8 cellular contexts compared by ENCODE assay signal in genomic region chr17:38871247-38871991, GRCh38. TPM values are rescaled to one million over a fixed set of nuclear protein-coding genes. Genes with fewer than 3 reads are reported as not detected.
A peak's percentile ranks its signal among the peaks of the same experiment; 100 is the strongest.
DNase-seq lines count a peak whose midpoint lies in the region; ATAC-seq and TF ChIP-seq lines count a peak whose summit lies in the region.

No MANE protein-coding gene starts in this region.

- no peaks in the 10 kb centered on the region for H3K9me3 ChIP-seq in SK-N-MC (ENCODE audit: low read depth, low read length)
- no peaks in the 10 kb centered on the region for H3K9me3 ChIP-seq in right cardiac atrium (ENCODE audit: control insufficient read depth, low read length)
- no peaks in the 10 kb centered on the region for H3K9me3 ChIP-seq in sigmoid colon

- H3K27me3 ChIP-seq in right cardiac atrium (ENCODE audit: control insufficient read depth, insufficient read depth) (no peaks in the 10 kb centered on the region), sigmoid colon (no peaks in the 10 kb centered on the region)

- H3K4me3 ChIP-seq in SK-N-MC (peak overlapping the region; percentile 100), right cardiac atrium (ENCODE audit: low read length) (peak overlapping the region; percentile 83), sigmoid colon (peak overlapping the region; percentile 71 to 95 (median 91))

- H3K9ac ChIP-seq in SK-N-MC (ENCODE audit: insufficient read length), result peak overlapping the region; percentile 79

- H3K27ac Mint-ChIP-seq in activated naive CD8-positive, alpha-beta T cell treated with anti-CD3 and anti-CD28 coated beads, Interleukin-2, amount 10 ng/mL, durations not matched to agents 7 days and 5 days, result peak overlapping the region; percentile 91

- H3K4me3 Mint-ChIP-seq in activated naive CD8-positive, alpha-beta T cell treated with anti-CD3 and anti-CD28 coated beads, Interleukin-2, amount 10 ng/mL, durations not matched to agents 7 days and 5 days, result peak overlapping the region; percentile 97

- H3K36me3 Mint-ChIP-seq in activated naive CD8-positive, alpha-beta T cell treated with anti-CD3 and anti-CD28 coated beads, Interleukin-2, amount 10 ng/mL, durations not matched to agents 7 days and 5 days, result peaks cover 23% of the 10 kb centered on the region

- ATAC-seq in activated naive CD8-positive, alpha-beta T cell treated with anti-CD3 and anti-CD28 coated beads, Interleukin-2, amount 10 ng/mL, durations not matched to agents 7 days and 5 days (ENCODE audit: low read depth), result peak; percentile 21
- peak in 1 of 2 donors; percentile 28 for ATAC-seq in right cardiac atrium

- intact Hi-C loops in right cardiac atrium (cut with DNase I) (loop anchor here in 1 of 4 donors (10.0 kb wide), 1 partner anchor 103 kb away; no protein-coding TSS in a partner anchor), sigmoid colon (cut with DNase I) (loop anchor here (5.0 kb wide), 2 partner anchors 51 to 96 kb away; partner anchors contain the start of gene FBXO47)

- no peaks in the 10 kb centered on the region for H3K27me3 Mint-ChIP-seq in activated naive CD8-positive, alpha-beta T cell treated with anti-CD3 and anti-CD28 coated beads, Interleukin-2, amount 10 ng/mL, durations not matched to agents 7 days and 5 days

- H3K4me1 Mint-ChIP-seq in activated naive CD8-positive, alpha-beta T cell treated with anti-CD3 and anti-CD28 coated beads, Interleukin-2, amount 10 ng/mL, durations not matched to agents 7 days and 5 days, result peaks cover 63% of the 10 kb centered on the region

- H3K27ac ChIP-seq in SK-N-MC (peak overlapping the region; percentile 8), right cardiac atrium (ENCODE audit: low read length) (peak overlapping the region; percentile 53), sigmoid colon (peak overlapping the region; percentile 95 to 99 (median 97))

- H3K9me3 Mint-ChIP-seq in activated naive CD8-positive, alpha-beta T cell treated with anti-CD3 and anti-CD28 coated beads, Interleukin-2, amount 10 ng/mL, durations not matched to agents 7 days and 5 days, result no peaks in the 10 kb centered on the region

- TF ChIP-seq CTCF in sigmoid colon (IDR thresholded peaks at IDR 0.05), result no peak

- H3K36me3 ChIP-seq in SK-N-MC (ENCODE audit: insufficient read depth, low read length), result no peaks in the 10 kb centered on the region
- no peaks in the 10 kb centered on the region for H3K36me3 ChIP-seq in sigmoid colon

- TF ChIP-seq EP300 in sigmoid colon (IDR thresholded peaks at IDR 0.05), result no peak

- H3K4me1 ChIP-seq in right cardiac atrium (ENCODE audit: control insufficient read depth, insufficient read depth, low read length) (peaks cover 31% of the 10 kb centered on the region), sigmoid colon (peaks cover 0 to 74% (median 55%) of the 10 kb centered on the region in 4 donors)

- TF ChIP-seq POLR2A in sigmoid colon (IDR thresholded peaks at IDR 0.05), result no peak

- DNase-seq in A172 (ENCODE audit: low spot score) (peak; percentile 91), H4 (ENCODE audit: low spot score) (peak; percentile 82), SK-N-MC (ENCODE audit: low read depth, low spot score) (no peak), right cardiac atrium (peak; percentile 64 to 83 (median 67)), sigmoid colon (peak; percentile 82), SK-N-DZ (ENCODE audit: low spot score) (no peak), NCI-H2081 (lab: John Stamatoyannopoulos, UW) (no peak)
- peak; percentile 69 for DNase-seq in activated naive CD8-positive, alpha-beta T cell treated with anti-CD3 and anti-CD28 coated beads, Interleukin-2, amount 10 ng/mL, durations not matched to agents 7 days and 5 days

- 19% methylated on average over 11 of the region's 11 CpGs for WGBS in right cardiac atrium
- 6 to 20% methylated on average over 11 of the region's 11 CpGs for WGBS in sigmoid colon, 2 donors

- POLR2A ChIA-PET in activated naive CD8-positive, alpha-beta T cell treated with anti-CD3 and anti-CD28 coated beads, Interleukin-2, amount 10 ng/mL, durations not matched to agents 7 days and 5 days (lab: Charles Lee), result interaction anchor here (0.5 to 7.2 kb wide), 18 partner anchors 9 to 282 kb away, joined by 3 to 147 read pairs (median 9); partner anchors contain the start of genes CWC25, FBXO47, LASP1NB and RPL23

RNA-seq across cellular contexts. Expression of gene LASP1, which starts 1.6 kb away (rescaled TPM):
- total RNA-seq in A172 (2014; rRNA removed; shearing (Covaris generic)), result 248 and 270 TPM in 2 replicates
- 99.0 and 133 TPM in 2 replicates for total RNA-seq in H4 (2014; rRNA removed; shearing (Covaris generic))
- 100 to 1,000 TPM; 227 to 236 TPM for total RNA-seq in activated naive CD8-positive, alpha-beta T cell treated with anti-CD3 and anti-CD28 coated beads, Interleukin-2, amount 10 ng/mL, durations not matched to agents 7 days and 5 days
- total RNA-seq in right cardiac atrium, result 10 to 100 TPM; 29.2 to 39.6 (median 35.8) TPM
- polyA plus RNA-seq in right cardiac atrium, result 23.8 TPM
- total RNA-seq in sigmoid colon, result 10 to 100 TPM; 27.6 to 64.8 (median 42.2) TPM
- 100 to 1,000 TPM; 122 to 205 (median 182) TPM for polyA plus RNA-seq in sigmoid colon
- polyA plus RNA-seq in SK-N-DZ (2014; cell fraction: cytosol; rRNA removed), result 33.0 and 37.4 TPM in 2 replicates
- polyA plus RNA-seq in SK-N-DZ (2014; cell fraction: nucleus; rRNA removed), result 15.7 and 18.3 TPM in 2 replicates

RNA-seq across cellular contexts. Expression of gene RPL23, which starts 17.9 kb away (rescaled TPM):
- total RNA-seq in A172 (2014; rRNA removed; shearing (Covaris generic)), result 1,400 and 1,966 TPM in 2 replicates
- total RNA-seq in H4 (2014; rRNA removed; shearing (Covaris generic)), result 1,542 and 1,557 TPM in 2 replicates
- total RNA-seq in activated naive CD8-positive, alpha-beta T cell treated with anti-CD3 and anti-CD28 coated beads, Interleukin-2, amount 10 ng/mL, durations not matched to agents 7 days and 5 days, result 1,000 to 10,000 TPM; 1,166 to 1,188 TPM
- 100 to 1,000 TPM; 830 to 995 (median 880) TPM for total RNA-seq in right cardiac atrium
- polyA plus RNA-seq in right cardiac atrium, result 1,847 TPM
- 1,000 to 10,000 TPM; 1,692 to 2,841 (median 2,464) TPM for total RNA-seq in sigmoid colon
- 1,000 to 10,000 TPM; 2,289 to 3,780 (median 2,728) TPM for polyA plus RNA-seq in sigmoid colon
- 2,846 and 2,901 TPM in 2 replicates for polyA plus RNA-seq in SK-N-DZ (2014; cell fraction: cytosol; rRNA removed)
- 2,361 and 2,387 TPM in 2 replicates for polyA plus RNA-seq in SK-N-DZ (2014; cell fraction: nucleus; rRNA removed)

RNA-seq across cellular contexts. Expression of gene CWC25, which starts 46.3 kb away (rescaled TPM):
- 15.8 and 16.1 TPM in 2 replicates for total RNA-seq in A172 (2014; rRNA removed; shearing (Covaris generic))
- 5.2 and 8.1 TPM in 2 replicates for total RNA-seq in H4 (2014; rRNA removed; shearing (Covaris generic))
- 10 to 100 TPM; 35.2 to 37.5 TPM for total RNA-seq in activated naive CD8-positive, alpha-beta T cell treated with anti-CD3 and anti-CD28 coated beads, Interleukin-2, amount 10 ng/mL, durations not matched to agents 7 days and 5 days
- total RNA-seq in right cardiac atrium (10 to 100 TPM in 3 of 4 donors, 1 to 10 TPM in 1; 8.8 to 11.5 (median 10.9) TPM), sigmoid colon (10 to 100 TPM; 15.6 to 32.4 (median 17.3) TPM)
- polyA plus RNA-seq in right cardiac atrium (11.0 TPM), sigmoid colon (10 to 100 TPM; 11.3 to 16.4 (median 11.4) TPM)
- polyA plus RNA-seq in SK-N-DZ (2014; cell fraction: cytosol; rRNA removed), result 8.9 and 12.0 TPM in 2 replicates
- polyA plus RNA-seq in SK-N-DZ (2014; cell fraction: nucleus; rRNA removed), result 39.8 and 54.9 TPM in 2 replicates

Comparison
In these comparisons a context has a peak if more than half of its experiments do, and no peak if none do; other contexts are left out.
1. DNase-seq: peak in A172 (single experiment), H4 (single experiment), activated naive CD8-positive, alpha-beta T cell treated with anti-CD3 and anti-CD28 coated beads, Interleukin-2, amount 10 ng/mL, durations not matched to agents 7 days and 5 days (single experiment), right cardiac atrium (3 of 3) and sigmoid colon (single experiment); none in SK-N-MC (single experiment), SK-N-DZ (single experiment) and NCI-H2081 (0 of 2).
2. H3K27ac ChIP-seq: peak in every context shown above with its lines; median percentile 97 in sigmoid colon; 53 in right cardiac atrium; 8 in SK-N-MC.
3. Peak in every context shown above with its lines, with median percentiles within 50 percentile points of each other: H3K4me3 ChIP-seq.